Comparison of ENCODE assay signal across 9 cellular contexts in genomic region chr17:30823425-30823824, GRCh38.
DNase-seq lines count a peak whose midpoint lies in the region; ATAC-seq and TF ChIP-seq lines count a peak whose summit lies in the region.
"Had no signal": no experiment of that assay in that cellular context is flagged by ENCODE, and none has a peak within 500 bp of the region (broad histone marks: within the 10 kb centered on the region; RNA-seq: fewer than 3 reads in every experiment).

No MANE protein-coding gene starts in this region.

- no peaks in the 10 kb centered on the region for H3K27me3 ChIP-seq in BLaER1 treated with 17β-estradiol and CSF1 and Interleukin-3, amounts not matched to agents 10 nM and 100 nM
- H3K27me3 ChIP-seq in Loucy (ENCODE audit: insufficient read depth, low read length, poor library complexity, severe bottlenecking): no peaks in the 10 kb centered on the region

- TF ChIP-seq CTCF in Loucy (conservative IDR thresholded peaks at IDR 0.05; ENCODE audit: low read length): no peak
- TF ChIP-seq CTCF in coronary artery (IDR thresholded peaks at IDR 0.05): no peak
- TF ChIP-seq CTCF in nephron (IDR thresholded peaks at IDR 0.05; ENCODE audit: unreplicated experiment in 3 of 3): no peak

- H3K4me3 Mint-ChIP-seq in nephron: peak overlapping the region; percentile 89 to 91 (median 91)

- H2AFZ ChIP-seq in Loucy (ENCODE audit: low read length): no peak overlapping the region

- no peaks in the 10 kb centered on the region for H3K36me3 Mint-ChIP-seq in nephron (ENCODE audit: low read depth)

- H3K79me2 ChIP-seq in Loucy (ENCODE audit: insufficient read depth, low read length): peaks cover 60% of the 10 kb centered on the region

- ATAC-seq in HG03342 (IDR thresholded peaks at IDR 0.05; ENCODE audit: unreplicated experiment): no peak

- H3K4me3 ChIP-seq in BLaER1 treated with 17β-estradiol and CSF1 and Interleukin-3, amounts not matched to agents 10 nM and 100 nM: peak overlapping the region; percentile 78 to 94 (median 85)
- H3K4me3 ChIP-seq in Loucy (ENCODE audit: low read length, poor library complexity, severe bottlenecking) (peak overlapping the region; percentile 88), coronary artery (peak overlapping the region; percentile 98)

- H3K4me1 Mint-ChIP-seq in nephron: peaks cover 22% of the 10 kb centered on the region

- H3K27ac ChIP-seq in BLaER1 treated with 17β-estradiol and CSF1 and Interleukin-3, amounts not matched to agents 10 nM and 100 nM: peak overlapping the region; percentile 54 to 91 (median 88)
- H3K27ac ChIP-seq in coronary artery: no peak overlapping the region

- peaks cover 51 to 64% (median 61%) of the 10 kb centered on the region in 10 experiments for H3K4me1 ChIP-seq in BLaER1 treated with 17β-estradiol and CSF1 and Interleukin-3, amounts not matched to agents 10 nM and 100 nM
- peaks cover 54% of the 10 kb centered on the region for H3K4me1 ChIP-seq in Loucy (ENCODE audit: insufficient read depth, low read length, poor library complexity, severe bottlenecking)

- H3K9me2 ChIP-seq in Loucy (replicated peaks; ENCODE audit: low read depth, low read length): no peaks in the 10 kb centered on the region

- peaks cover 8% of the 10 kb centered on the region; the same call in 1 of the 2 replicates for H3F3A ChIP-seq in Loucy (ENCODE audit: low read depth)

- no peaks in the 10 kb centered on the region for H3K9me3 Mint-ChIP-seq in nephron

- peak overlapping the region; percentile 41 to 84 (median 50) for H3K27ac Mint-ChIP-seq in nephron

- H3K4me2 ChIP-seq in BLaER1 treated with 17β-estradiol and CSF1 and Interleukin-3, amounts not matched to agents 10 nM and 100 nM: peak overlapping the region; percentile 77 to 95 (median 93)
- H3K4me2 ChIP-seq in Loucy (ENCODE audit: low read depth, low read length, poor library complexity, severe bottlenecking): peak overlapping the region; percentile 92

- no peaks in the 10 kb centered on the region for H3K27me3 Mint-ChIP-seq in nephron (ENCODE audit: low read depth)

- DNase-seq in coronary artery (ENCODE audit: low spot score): no peak
- no peak for DNase-seq in NCI-H1417 treated with DMSO at 0.1 percent for 48 hours (lab: John Stamatoyannopoulos, UW)
- no peak for DNase-seq in midbrain (lab: John Stamatoyannopoulos, UW)
- DNase-seq in stimulated activated CD4-positive, alpha-beta T cell treated with anti-CD3 and anti-CD28 coated beads, Interleukin-4, amount 100 ng/mL, for 4 hours: no peak
- DNase-seq: NCI-H187 treated with DMSO at 0.1 percent for 48 hours had no signal

- no peaks in the 10 kb centered on the region for H3K9me3 ChIP-seq in BLaER1 treated with 17β-estradiol and CSF1 and Interleukin-3, amounts not matched to agents 10 nM and 100 nM (replicated peaks in 1 of 11)
- no peaks in the 10 kb centered on the region for H3K9me3 ChIP-seq in Loucy (ENCODE audit: insufficient read depth, low read depth, low read length)

- H3K9ac ChIP-seq in BLaER1 treated with 17β-estradiol and CSF1 and Interleukin-3, amounts not matched to agents 10 nM and 100 nM: peak overlapping the region; percentile 88 to 95 (median 92)
- H3K9ac ChIP-seq in Loucy (ENCODE audit: low read depth, low read length, poor library complexity, severe bottlenecking): peak overlapping the region; percentile 93

- H3K36me3 ChIP-seq in BLaER1 treated with 17β-estradiol and CSF1 and Interleukin-3, amounts not matched to agents 10 nM and 100 nM: peaks cover 0 to 13% (median 10%) of the 10 kb centered on the region in 11 experiments; a peak in 14 of 22 replicates
- H3K36me3 ChIP-seq in Loucy (ENCODE audit: insufficient read depth, low read length): no peaks in the 10 kb centered on the region

- H4K20me1 ChIP-seq in BLaER1 treated with 17β-estradiol and CSF1 and Interleukin-3, amounts not matched to agents 10 nM and 100 nM: peaks cover 0 to 44% (median 19%) of the 10 kb centered on the region in 11 experiments; a peak in 14 of 22 replicates
- peaks cover 24% of the 10 kb centered on the region for H4K20me1 ChIP-seq in Loucy (ENCODE audit: insufficient read depth, low read length, poor library complexity, severe bottlenecking)

Comparison
In these comparisons a context has a peak if more than half of its experiments do, and no peak if none do; other contexts are left out.
1. H3K27ac ChIP-seq: peak in BLaER1 treated with 17β-estradiol and CSF1 and Interleukin-3, amounts not matched to agents 10 nM and 100 nM (11 of 11); none in coronary artery (0 of 2).
2. Peak in every context shown above with its lines, with median percentiles within 50 percentile points of each other: H3K4me3 ChIP-seq.